ENCODE assay signal across 17 cellular contexts in genomic region chr4:62402088-62402806, GRCh38.
DNase-seq lines count a peak whose midpoint lies in the region; ATAC-seq and TF ChIP-seq lines count a peak whose summit lies in the region.
"Had no signal": no experiment of that assay in that cellular context is flagged by ENCODE, and none has a peak within 500 bp of the region (broad histone marks: within the 10 kb centered on the region; RNA-seq: fewer than 3 reads in every experiment).

No MANE protein-coding gene starts in this region.

- H3K9me3 ChIP-seq in smooth muscle cell (replicated peaks; ENCODE audit: low read depth) = no peaks in the 10 kb centered on the region
- no peaks in the 10 kb centered on the region for H3K9me3 ChIP-seq in PC-9 (ENCODE audit: insufficient read depth, low read depth)

- H3K4me3 ChIP-seq in epithelial cell of esophagus (ENCODE audit: low read length) = no peak overlapping the region
- no peak overlapping the region for H3K4me3 ChIP-seq in smooth muscle cell
- H3K4me3 ChIP-seq in PC-9 = no peak overlapping the region
- H3K4me3 ChIP-seq: K562 had no signal

- no TSS peak for BruUV-seq in PC-9 (replicated peaks; lab: Mats Ljungman, UMichigan)

- DNase-seq in NOMO-1 treated with dmso at 0.1 percent for 144 hours (lab: John Stamatoyannopoulos, UW; ENCODE audit: unreplicated experiment) = peak; percentile 68
- DNase-seq in epithelial cell of esophagus (ENCODE audit: low read depth) = peak; percentile 4
- no peak for DNase-seq in HT-29 (ENCODE audit: low spot score)
- no peak for DNase-seq in smooth muscle cell (lab: John Stamatoyannopoulos, UW; ENCODE audit: unreplicated experiment)
- DNase-seq in PC-9 = no peak
- DNase-seq: NCI-H1092, NCI-H1694 treated with DMSO at 0.1 percent for 48 hours, NCI-H2107, NCI-H345, NCI-H526, SHP77 had no signal

- H3K36me3 ChIP-seq in smooth muscle cell (ENCODE audit: low read depth) (no peaks in the 10 kb centered on the region), PC-9 (ENCODE audit: low read depth) (no peaks in the 10 kb centered on the region)

- no peak overlapping the region for H3K27ac ChIP-seq in smooth muscle cell (ENCODE audit: low read depth)
- no peak overlapping the region for H3K27ac ChIP-seq in PC-9
- H3K27ac ChIP-seq: C4-2B, HL-60 had no signal

- H3K4me1 ChIP-seq in smooth muscle cell (ENCODE audit: low read depth) (no peaks in the 10 kb centered on the region), PC-9 (replicated peaks; ENCODE audit: insufficient read depth) (no peaks in the 10 kb centered on the region)

- H3K4me2 ChIP-seq in smooth muscle cell (no peak overlapping the region), PC-9 (no peak overlapping the region)

- no peak for TF ChIP-seq CTCF in epithelial cell of esophagus (IDR thresholded peaks at IDR 0.05; ENCODE audit: insufficient read depth, low read depth, low read length, missing control alignments)
- TF ChIP-seq CTCF in smooth muscle cell (IDR thresholded peaks at IDR 0.05; ENCODE audit: borderline replicate concordance, insufficient read depth, poor library complexity, severe bottlenecking) = no peak
- TF ChIP-seq CTCF in PC-9 (conservative IDR thresholded peaks at IDR 0.05) = no peak

- H2AFZ ChIP-seq in smooth muscle cell (ENCODE audit: low read depth) (no peak overlapping the region), PC-9 (no peak overlapping the region)

- H3K9me2 ChIP-seq in PC-9 (ENCODE audit: insufficient read depth) = no peaks in the 10 kb centered on the region

- POLR2A ChIA-PET in PC-9 (lab: Charles Lee; ENCODE audit: unreplicated experiment) = no interaction called here

- intact Hi-C loops in PC-9 (cut with micrococcal nuclease; ENCODE audit: unreplicated experiment) = no loop called here

- H3K27me3 ChIP-seq in smooth muscle cell (ENCODE audit: low read depth) = no peaks in the 10 kb centered on the region
- H3K27me3 ChIP-seq in PC-9 (ENCODE audit: insufficient read depth, low read depth) = no peaks in the 10 kb centered on the region

- no peaks in the 10 kb centered on the region for H3K79me2 ChIP-seq in smooth muscle cell (ENCODE audit: low read depth)
- H3K79me2 ChIP-seq in PC-9 (ENCODE audit: low read depth) = no peaks in the 10 kb centered on the region

- H3K9ac ChIP-seq in smooth muscle cell (ENCODE audit: low read depth) = no peak overlapping the region

- CTCF ChIA-PET in PC-9 (lab: Charles Lee) = no interaction called here

- peak; percentile 56 for ATAC-seq in GM18867 (IDR thresholded peaks at IDR 0.05; ENCODE audit: unreplicated experiment)
- ATAC-seq in HG03432 (IDR thresholded peaks at IDR 0.05; ENCODE audit: unreplicated experiment) = peak; percentile 62
- ATAC-seq in HG03571 (IDR thresholded peaks at IDR 0.05; ENCODE audit: unreplicated experiment) = no peak
- ATAC-seq: K562 had no signal

- no peaks in the 10 kb centered on the region for H4K20me1 ChIP-seq in smooth muscle cell (ENCODE audit: low read depth)
- no peaks in the 10 kb centered on the region for H4K20me1 ChIP-seq in PC-9 (ENCODE audit: insufficient read depth)

- H3F3A ChIP-seq in smooth muscle cell (ENCODE audit: low read depth) (no peaks in the 10 kb centered on the region), PC-9 (ENCODE audit: insufficient read depth, low read depth) (no peaks in the 10 kb centered on the region)

Comparison
In these comparisons a context has a peak if more than half of its experiments do, and no peak if none do; other contexts are left out.
1. DNase-seq: peak in NOMO-1 treated with dmso at 0.1 percent for 144 hours (single experiment) and epithelial cell of esophagus (single experiment); none in HT-29 (single experiment), smooth muscle cell (single experiment) and PC-9 (0 of 2).